2 cellular contexts compared by ENCODE assay signal in the genomic region with DNA sequence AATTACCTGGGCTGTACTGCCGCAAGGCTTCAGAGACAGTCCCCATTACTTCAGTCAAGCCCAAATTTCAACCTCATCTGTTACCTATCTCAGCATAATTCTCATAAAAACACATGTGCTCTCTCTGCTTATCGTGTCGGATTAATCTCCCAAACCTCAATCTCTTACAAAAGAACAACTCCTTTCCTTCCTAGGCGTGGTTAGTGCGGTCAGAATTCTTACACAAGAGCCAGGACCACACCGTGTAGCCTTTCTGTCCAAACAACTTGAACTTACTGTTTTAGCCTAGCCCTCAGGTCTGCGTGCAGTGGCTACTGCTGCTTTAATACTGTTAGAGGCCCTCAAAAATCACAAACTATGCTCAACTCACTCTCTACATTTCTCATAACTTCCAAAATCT. TPM values are rescaled to one million over a fixed set of nuclear protein-coding genes. Genes with fewer than 3 reads are reported as not detected.
"Had no signal": no experiment of that assay in that cellular context is flagged by ENCODE, and none has a peak within 500 bp of the region (broad histone marks: within the 10 kb centered on the region; RNA-seq: fewer than 3 reads in every experiment).

No MANE protein-coding gene starts in this region.

RNA-seq across cellular contexts. Expression of gene TPPP, which starts 13.0 kb away (rescaled TPM):
- total RNA-seq: activated CD4-positive, alpha-beta T cell treated with anti-CD3 and anti-CD28 coated beads, Interleukin-2, amount 10 ng/mL, durations not matched to agents 24 days and 14 days; activated T-helper 1 cell treated with anti-CD3 and anti-CD28 coated beads, Interleukin-12 subunit alpha, Interleukin-12 subunit beta, Interleukin-2, Interleukin-4 antibody, amounts not matched to agents 30 ng/mL and 10 ng/mL and 1 ng/mL, durations not matched to agents 14 hours and 24 hours and 36 hours had no signal
